In genomic region chr20:63690001-63690897, GRCh38 we compare ENCODE assay signal across 2 cellular contexts.
TF ChIP-seq lines count a peak whose summit lies in the region.

No MANE protein-coding gene starts in this region.

TF ChIP-seq in HCT116, 20 proteins besides CTCF, POLR2A, EP300 and RAD21:
- TF ChIP-seq TCF7L2 (IDR thresholded peaks at IDR 0.05; ENCODE audit: borderline replicate concordance, extremely low read depth, insufficient read depth, insufficient read length), result no peak
- no peak for TF ChIP-seq MAX (IDR thresholded peaks at IDR 0.05)
- no peak for TF ChIP-seq SRF (IDR thresholded peaks at IDR 0.05; ENCODE audit: low read depth)
TF ChIP-seq in HCT116: peak in this region for 0.

TF ChIP-seq in K562, 482 proteins besides CTCF, POLR2A, EP300 and RAD21:
- TF ChIP-seq ZC3H8 (IDR thresholded peaks at IDR 0.05) (no peak), ZBTB40 (IDR thresholded peaks at IDR 0.05) (no peak), ZBTB40 (CRISPR knock-in tag; IDR thresholded peaks at IDR 0.05) (no peak), POLR2G (IDR thresholded peaks at IDR 0.05; ENCODE audit: low read depth, low read length) (peak; percentile 73), PCBP1 (IDR thresholded peaks at IDR 0.05; ENCODE audit: low read depth, low read length, poor library complexity, severe bottlenecking) (peak; percentile 7), TCF7L2 (IDR thresholded peaks at IDR 0.05; ENCODE audit: low read depth, low read length) (no peak), HMGN3 (IDR thresholded peaks at IDR 0.05; ENCODE audit: borderline replicate concordance, extremely low read depth, insufficient read length, low read depth, low read length) (peak; percentile 41), NFE2L1 (tag; IDR thresholded peaks at IDR 0.05; ENCODE audit: borderline replicate concordance, low read depth) (no peak), CCAR2 (IDR thresholded peaks at IDR 0.05; ENCODE audit: low read depth, low read length) (no peak), NR1H2 (CRISPR knock-in tag; IDR thresholded peaks at IDR 0.05) (no peak), RBM22 (IDR thresholded peaks at IDR 0.05; ENCODE audit: low read depth, low read length, poor library complexity, severe bottlenecking) (peak; percentile 59)
